Comparison of ENCODE assay signal across 1 cellular context in genomic region chr11:95542868-95543551, GRCh38.
TF ChIP-seq lines count a peak whose summit lies in the region.

No MANE protein-coding gene starts in this region.

TF ChIP-seq in K562, 482 proteins besides CTCF, POLR2A, EP300 and RAD21 (continued from another document and continues in another):
- TF ChIP-seq ZNF384 (IDR thresholded peaks at IDR 0.05; ENCODE audit: low read depth, low read length) = no peak
- TF ChIP-seq ZBTB2 (IDR thresholded peaks at IDR 0.05) = 0 out of 2 replicates have a peak, but pooled peaks have one; percentile 55
- no peak for TF ChIP-seq MED1 (CRISPR knock-in tag; IDR thresholded peaks at IDR 0.05; ENCODE audit: borderline replicate concordance)
- 0 out of 2 replicates have a peak, but pooled peaks have one; percentile 29 for TF ChIP-seq ILF3 (IDR thresholded peaks at IDR 0.05; ENCODE audit: borderline replicate concordance)
- TF ChIP-seq SIRT6 (IDR thresholded peaks at IDR 0.05; ENCODE audit: low read depth, low read length) = no peak
- TF ChIP-seq KLF13 (tag; IDR thresholded peaks at IDR 0.05; ENCODE audit: borderline replicate concordance, low read depth) = no peak
- peak; percentile 97 for TF ChIP-seq CBFA2T2 (conservative IDR thresholded peaks at IDR 0.05)
- no peak for TF ChIP-seq ZNF239 (CRISPR knock-in tag; IDR thresholded peaks at IDR 0.05)
- TF ChIP-seq DPF2 (IDR thresholded peaks at IDR 0.05) = peak; percentile 98
- peak; percentile 90 for TF ChIP-seq ZNF316 (IDR thresholded peaks at IDR 0.05)
- no peak for TF ChIP-seq ZNF277 (CRISPR knock-in tag; IDR thresholded peaks at IDR 0.05; ENCODE audit: borderline replicate concordance)
- no peak for TF ChIP-seq NFRKB (IDR thresholded peaks at IDR 0.05; ENCODE audit: low read depth)
- no peak for TF ChIP-seq POU5F1 (IDR thresholded peaks at IDR 0.05; ENCODE audit: borderline replicate concordance, low read depth, low read length, partially characterized antibody)
- TF ChIP-seq SIN3A (IDR thresholded peaks at IDR 0.05; ENCODE audit: borderline replicate concordance in 2 of 2, control insufficient read depth in 1 of 2, low read depth in 2 of 2, low read length in 2 of 2) = no peak
- peak; percentile 89 for TF ChIP-seq ZKSCAN8 (CRISPR knock-in tag; IDR thresholded peaks at IDR 0.05)
- TF ChIP-seq, protein P1, sequence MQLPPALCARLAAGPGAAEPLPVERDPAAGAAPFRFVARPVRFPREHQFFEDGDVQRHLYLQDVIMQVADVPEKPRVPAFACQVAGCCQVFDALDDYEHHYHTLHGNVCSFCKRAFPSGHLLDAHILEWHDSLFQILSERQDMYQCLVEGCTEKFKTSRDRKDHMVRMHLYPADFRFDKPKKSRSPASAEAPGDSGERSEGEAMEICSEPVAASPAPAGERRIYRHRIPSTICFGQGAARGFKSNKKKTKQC (CRISPR knock-in tag; IDR thresholded peaks at IDR 0.05) = no peak
- TF ChIP-seq TBL1XR1 (IDR thresholded peaks at IDR 0.05; ENCODE audit: low read length in 2 of 2) = peak in 1 of 2 experiments; percentile 85; a peak in 2 of 4 replicates
- no peak for TF ChIP-seq SP2 (IDR thresholded peaks at IDR 0.05; ENCODE audit: extremely low read depth, low read depth, low read length, poor library complexity, severe bottlenecking)
- peak in 1 of 3 experiments; percentile 72; a peak in 1 of 6 replicates for TF ChIP-seq ZBTB11 (CRISPR knock-in tag; IDR thresholded peaks at IDR 0.05)
- TF ChIP-seq, protein P2, sequence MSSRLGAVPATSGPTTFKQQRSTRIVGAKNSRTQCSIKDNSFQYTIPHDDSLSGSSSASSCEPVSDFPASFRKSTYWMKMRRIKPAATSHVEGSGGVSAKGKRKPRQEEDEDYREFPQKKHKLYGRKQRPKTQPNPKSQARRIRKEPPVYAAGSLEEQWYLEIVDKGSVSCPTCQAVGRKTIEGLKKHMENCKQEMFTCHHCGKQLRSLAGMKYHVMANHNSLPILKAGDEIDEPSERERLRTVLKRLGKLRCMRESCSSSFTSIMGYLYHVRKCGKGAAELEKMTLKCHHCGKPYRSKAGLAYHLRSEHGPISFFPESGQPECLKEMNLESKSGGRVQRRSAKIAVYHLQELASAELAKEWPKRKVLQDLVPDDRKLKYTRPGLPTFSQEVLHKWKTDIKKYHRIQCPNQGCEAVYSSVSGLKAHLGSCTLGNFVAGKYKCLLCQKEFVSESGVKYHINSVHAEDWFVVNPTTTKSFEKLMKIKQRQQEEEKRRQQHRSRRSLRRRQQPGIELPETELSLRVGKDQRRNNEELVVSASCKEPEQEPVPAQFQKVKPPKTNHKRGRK (tag; IDR thresholded peaks at IDR 0.05) = no peak
- TF ChIP-seq CBFB (CRISPR knock-in tag; IDR thresholded peaks at IDR 0.05) = peak; percentile 57; the same call in 1 of the 2 replicates
- peak; percentile 91 for TF ChIP-seq GATA2 (CRISPR knock-in tag; IDR thresholded peaks at IDR 0.05)
- TF ChIP-seq ZNF740 (CRISPR knock-in tag; IDR thresholded peaks at IDR 0.05) = no peak
- TF ChIP-seq ZNF740 (tag; IDR thresholded peaks at IDR 0.05) = no peak
- TF ChIP-seq ZBTB1 (CRISPR knock-in tag; IDR thresholded peaks at IDR 0.05; ENCODE audit: borderline replicate concordance, low read depth) = no peak
- no peak for TF ChIP-seq POLR3A (IDR thresholded peaks at IDR 0.05; ENCODE audit: borderline replicate concordance, extremely low read depth, insufficient read depth, insufficient read length)
- TF ChIP-seq VEZF1 (CRISPR knock-in tag; IDR thresholded peaks at IDR 0.05) = peak; percentile 70
- TF ChIP-seq ZBTB17 (CRISPR knock-in tag; IDR thresholded peaks at IDR 0.05) = peak; percentile 59
- TF ChIP-seq, protein P3, sequence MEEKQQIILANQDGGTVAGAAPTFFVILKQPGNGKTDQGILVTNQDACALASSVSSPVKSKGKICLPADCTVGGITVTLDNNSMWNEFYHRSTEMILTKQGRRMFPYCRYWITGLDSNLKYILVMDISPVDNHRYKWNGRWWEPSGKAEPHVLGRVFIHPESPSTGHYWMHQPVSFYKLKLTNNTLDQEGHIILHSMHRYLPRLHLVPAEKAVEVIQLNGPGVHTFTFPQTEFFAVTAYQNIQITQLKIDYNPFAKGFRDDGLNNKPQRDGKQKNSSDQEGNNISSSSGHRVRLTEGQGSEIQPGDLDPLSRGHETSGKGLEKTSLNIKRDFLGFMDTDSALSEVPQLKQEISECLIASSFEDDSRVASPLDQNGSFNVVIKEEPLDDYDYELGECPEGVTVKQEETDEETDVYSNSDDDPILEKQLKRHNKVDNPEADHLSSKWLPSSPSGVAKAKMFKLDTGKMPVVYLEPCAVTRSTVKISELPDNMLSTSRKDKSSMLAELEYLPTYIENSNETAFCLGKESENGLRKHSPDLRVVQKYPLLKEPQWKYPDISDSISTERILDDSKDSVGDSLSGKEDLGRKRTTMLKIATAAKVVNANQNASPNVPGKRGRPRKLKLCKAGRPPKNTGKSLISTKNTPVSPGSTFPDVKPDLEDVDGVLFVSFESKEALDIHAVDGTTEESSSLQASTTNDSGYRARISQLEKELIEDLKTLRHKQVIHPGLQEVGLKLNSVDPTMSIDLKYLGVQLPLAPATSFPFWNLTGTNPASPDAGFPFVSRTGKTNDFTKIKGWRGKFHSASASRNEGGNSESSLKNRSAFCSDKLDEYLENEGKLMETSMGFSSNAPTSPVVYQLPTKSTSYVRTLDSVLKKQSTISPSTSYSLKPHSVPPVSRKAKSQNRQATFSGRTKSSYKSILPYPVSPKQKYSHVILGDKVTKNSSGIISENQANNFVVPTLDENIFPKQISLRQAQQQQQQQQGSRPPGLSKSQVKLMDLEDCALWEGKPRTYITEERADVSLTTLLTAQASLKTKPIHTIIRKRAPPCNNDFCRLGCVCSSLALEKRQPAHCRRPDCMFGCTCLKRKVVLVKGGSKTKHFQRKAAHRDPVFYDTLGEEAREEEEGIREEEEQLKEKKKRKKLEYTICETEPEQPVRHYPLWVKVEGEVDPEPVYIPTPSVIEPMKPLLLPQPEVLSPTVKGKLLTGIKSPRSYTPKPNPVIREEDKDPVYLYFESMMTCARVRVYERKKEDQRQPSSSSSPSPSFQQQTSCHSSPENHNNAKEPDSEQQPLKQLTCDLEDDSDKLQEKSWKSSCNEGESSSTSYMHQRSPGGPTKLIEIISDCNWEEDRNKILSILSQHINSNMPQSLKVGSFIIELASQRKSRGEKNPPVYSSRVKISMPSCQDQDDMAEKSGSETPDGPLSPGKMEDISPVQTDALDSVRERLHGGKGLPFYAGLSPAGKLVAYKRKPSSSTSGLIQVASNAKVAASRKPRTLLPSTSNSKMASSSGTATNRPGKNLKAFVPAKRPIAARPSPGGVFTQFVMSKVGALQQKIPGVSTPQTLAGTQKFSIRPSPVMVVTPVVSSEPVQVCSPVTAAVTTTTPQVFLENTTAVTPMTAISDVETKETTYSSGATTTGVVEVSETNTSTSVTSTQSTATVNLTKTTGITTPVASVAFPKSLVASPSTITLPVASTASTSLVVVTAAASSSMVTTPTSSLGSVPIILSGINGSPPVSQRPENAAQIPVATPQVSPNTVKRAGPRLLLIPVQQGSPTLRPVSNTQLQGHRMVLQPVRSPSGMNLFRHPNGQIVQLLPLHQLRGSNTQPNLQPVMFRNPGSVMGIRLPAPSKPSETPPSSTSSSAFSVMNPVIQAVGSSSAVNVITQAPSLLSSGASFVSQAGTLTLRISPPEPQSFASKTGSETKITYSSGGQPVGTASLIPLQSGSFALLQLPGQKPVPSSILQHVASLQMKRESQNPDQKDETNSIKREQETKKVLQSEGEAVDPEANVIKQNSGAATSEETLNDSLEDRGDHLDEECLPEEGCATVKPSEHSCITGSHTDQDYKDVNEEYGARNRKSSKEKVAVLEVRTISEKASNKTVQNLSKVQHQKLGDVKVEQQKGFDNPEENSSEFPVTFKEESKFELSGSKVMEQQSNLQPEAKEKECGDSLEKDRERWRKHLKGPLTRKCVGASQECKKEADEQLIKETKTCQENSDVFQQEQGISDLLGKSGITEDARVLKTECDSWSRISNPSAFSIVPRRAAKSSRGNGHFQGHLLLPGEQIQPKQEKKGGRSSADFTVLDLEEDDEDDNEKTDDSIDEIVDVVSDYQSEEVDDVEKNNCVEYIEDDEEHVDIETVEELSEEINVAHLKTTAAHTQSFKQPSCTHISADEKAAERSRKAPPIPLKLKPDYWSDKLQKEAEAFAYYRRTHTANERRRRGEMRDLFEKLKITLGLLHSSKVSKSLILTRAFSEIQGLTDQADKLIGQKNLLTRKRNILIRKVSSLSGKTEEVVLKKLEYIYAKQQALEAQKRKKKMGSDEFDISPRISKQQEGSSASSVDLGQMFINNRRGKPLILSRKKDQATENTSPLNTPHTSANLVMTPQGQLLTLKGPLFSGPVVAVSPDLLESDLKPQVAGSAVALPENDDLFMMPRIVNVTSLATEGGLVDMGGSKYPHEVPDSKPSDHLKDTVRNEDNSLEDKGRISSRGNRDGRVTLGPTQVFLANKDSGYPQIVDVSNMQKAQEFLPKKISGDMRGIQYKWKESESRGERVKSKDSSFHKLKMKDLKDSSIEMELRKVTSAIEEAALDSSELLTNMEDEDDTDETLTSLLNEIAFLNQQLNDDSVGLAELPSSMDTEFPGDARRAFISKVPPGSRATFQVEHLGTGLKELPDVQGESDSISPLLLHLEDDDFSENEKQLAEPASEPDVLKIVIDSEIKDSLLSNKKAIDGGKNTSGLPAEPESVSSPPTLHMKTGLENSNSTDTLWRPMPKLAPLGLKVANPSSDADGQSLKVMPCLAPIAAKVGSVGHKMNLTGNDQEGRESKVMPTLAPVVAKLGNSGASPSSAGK (IDR thresholded peaks at IDR 0.05) = no peak
- TF ChIP-seq MCM2 (IDR thresholded peaks at IDR 0.05; ENCODE audit: low read depth) = no peak
- peak; percentile 79 for TF ChIP-seq ATF7 (IDR thresholded peaks at IDR 0.05)
- peak; percentile 80; the same call in 1 of the 2 replicates for TF ChIP-seq MBD2 (IDR thresholded peaks at IDR 0.05; ENCODE audit: borderline replicate concordance, low read depth)
- TF ChIP-seq RHOXF2B (CRISPR knock-in tag; conservative IDR thresholded peaks at IDR 0.05) = no peak
- TF ChIP-seq ZC3H8 (IDR thresholded peaks at IDR 0.05) = no peak
- peak; percentile 85 for TF ChIP-seq MAFF (IDR thresholded peaks at IDR 0.05; ENCODE audit: low read length)
- peak in 1 of 2 experiments; percentile 73; a peak in 1 of 3 replicates for TF ChIP-seq CBX3 (IDR thresholded peaks at IDR 0.05; ENCODE audit: borderline replicate concordance in 1 of 2, low read length in 2 of 2)
- peak; percentile 39; the same call in 1 of the 2 replicates for TF ChIP-seq ESRRA (IDR thresholded peaks at IDR 0.05; ENCODE audit: borderline replicate concordance, low read depth)
- TF ChIP-seq SRSF1 (IDR thresholded peaks at IDR 0.05; ENCODE audit: low read depth, low read length) = no peak
